ENCODE assay signal across 8 cellular contexts in genomic region chr2:163155279-163155883, GRCh38.
DNase-seq lines count a peak whose midpoint lies in the region; ATAC-seq and TF ChIP-seq lines count a peak whose summit lies in the region.

No MANE protein-coding gene starts in this region.

- no peaks in the 10 kb centered on the region for H3K4me1 Mint-ChIP-seq in activated CD4-positive, alpha-beta memory T cell treated with anti-CD3 and anti-CD28 coated beads, Interleukin-2, amount 10 ng/mL, durations not matched to agents 7 days and 5 days
- H3K4me1 Mint-ChIP-seq in activated T-cell treated with anti-CD3 and anti-CD28 coated beads, Interleukin-2, amount 50 U/mL, for 24 hours (ENCODE audit: low read depth): no peaks in the 10 kb centered on the region

- H3K36me3 Mint-ChIP-seq in activated CD4-positive, alpha-beta memory T cell treated with anti-CD3 and anti-CD28 coated beads, Interleukin-2, amount 10 ng/mL, durations not matched to agents 7 days and 5 days (ENCODE audit: low read depth): no peaks in the 10 kb centered on the region
- H3K36me3 Mint-ChIP-seq in activated T-cell treated with anti-CD3 and anti-CD28 coated beads, Interleukin-2, amount 50 U/mL, for 24 hours (ENCODE audit: low read depth): no peaks in the 10 kb centered on the region

- H3K36me3 ChIP-seq in esophagus muscularis mucosa: no peaks in the 10 kb centered on the region

- CTCF ChIA-PET in activated CD4-positive, alpha-beta memory T cell treated with anti-CD3 and anti-CD28 coated beads, Interleukin-2, amount 10 ng/mL, durations not matched to agents 7 days and 5 days (lab: Charles Lee): no interaction called here

- intact Hi-C loops in esophagus muscularis mucosa (cut with DNase I): no loop called here

- no peak for TF ChIP-seq EP300 in esophagus muscularis mucosa (IDR thresholded peaks at IDR 0.05)

- 48% methylated on average over 3 of the region's 3 CpGs for WGBS in esophagus muscularis mucosa

- no peak overlapping the region for H3K4me3 Mint-ChIP-seq in activated CD4-positive, alpha-beta memory T cell treated with anti-CD3 and anti-CD28 coated beads, Interleukin-2, amount 10 ng/mL, durations not matched to agents 7 days and 5 days
- no peak overlapping the region for H3K4me3 Mint-ChIP-seq in activated T-cell treated with anti-CD3 and anti-CD28 coated beads, Interleukin-2, amount 50 U/mL, for 24 hours

- no peak overlapping the region for H3K27ac ChIP-seq in esophagus muscularis mucosa (replicated peaks in 1 of 4)

- POLR2A ChIA-PET in activated CD4-positive, alpha-beta memory T cell treated with anti-CD3 and anti-CD28 coated beads, Interleukin-2, amount 10 ng/mL, durations not matched to agents 7 days and 5 days (lab: Charles Lee): no interaction called here

- TF ChIP-seq POLR2A in esophagus muscularis mucosa (IDR thresholded peaks at IDR 0.05; ENCODE audit: low read depth): no peak

- H3K27me3 ChIP-seq in esophagus muscularis mucosa: no peaks in the 10 kb centered on the region

- peak; percentile 49 to 61 (median 49) for TF ChIP-seq CTCF in esophagus muscularis mucosa (IDR thresholded peaks at IDR 0.05)

- no peaks in the 10 kb centered on the region for H3K9me3 ChIP-seq in esophagus muscularis mucosa

- no peaks in the 10 kb centered on the region for H3K9me3 Mint-ChIP-seq in activated CD4-positive, alpha-beta memory T cell treated with anti-CD3 and anti-CD28 coated beads, Interleukin-2, amount 10 ng/mL, durations not matched to agents 7 days and 5 days
- no peaks in the 10 kb centered on the region for H3K9me3 Mint-ChIP-seq in activated T-cell treated with anti-CD3 and anti-CD28 coated beads, Interleukin-2, amount 50 U/mL, for 24 hours

- H3K27ac Mint-ChIP-seq in activated CD4-positive, alpha-beta memory T cell treated with anti-CD3 and anti-CD28 coated beads, Interleukin-2, amount 10 ng/mL, durations not matched to agents 7 days and 5 days: no peak overlapping the region
- no peak overlapping the region for H3K27ac Mint-ChIP-seq in activated T-cell treated with anti-CD3 and anti-CD28 coated beads, Interleukin-2, amount 50 U/mL, for 24 hours

- H3K4me3 ChIP-seq in esophagus muscularis mucosa: no peak overlapping the region

- H3K27me3 Mint-ChIP-seq in activated CD4-positive, alpha-beta memory T cell treated with anti-CD3 and anti-CD28 coated beads, Interleukin-2, amount 10 ng/mL, durations not matched to agents 7 days and 5 days: no peaks in the 10 kb centered on the region
- no peaks in the 10 kb centered on the region for H3K27me3 Mint-ChIP-seq in activated T-cell treated with anti-CD3 and anti-CD28 coated beads, Interleukin-2, amount 50 U/mL, for 24 hours

- H3K4me1 ChIP-seq in esophagus muscularis mucosa: no peaks in the 10 kb centered on the region

- peak; percentile 93 for ATAC-seq in GM21515 (IDR thresholded peaks at IDR 0.05; ENCODE audit: unreplicated experiment)
- ATAC-seq in HG03575 (IDR thresholded peaks at IDR 0.05; ENCODE audit: extremely low read depth, insufficient number of reproducible peaks, low FRiP score, unreplicated experiment): peak; percentile 81

- DNase-seq in ELR (ENCODE audit: low read depth) (peak; percentile 63), OCI-M1 (lab: John Stamatoyannopoulos, UW) (peak; percentile 73), esophagus muscularis mucosa (ENCODE audit: extremely low spot score) (no peak), renal cortical epithelial cell (ENCODE audit: low read depth) (peak; percentile 58)
- no peak for DNase-seq in activated CD4-positive, alpha-beta memory T cell treated with anti-CD3 and anti-CD28 coated beads, Interleukin-2, amount 10 ng/mL, durations not matched to agents 7 days and 5 days
- no peak for DNase-seq in activated T-cell treated with anti-CD3 and anti-CD28 coated beads, Interleukin-2, amount 50 U/mL, for 24 hours

Comparison
In these comparisons a context has a peak if more than half of its experiments do, and no peak if none do; other contexts are left out.
1. DNase-seq: peak in ELR (single experiment), OCI-M1 (single experiment) and renal cortical epithelial cell (single experiment); none in esophagus muscularis mucosa (single experiment), activated CD4-positive, alpha-beta memory T cell treated with anti-CD3 and anti-CD28 coated beads, Interleukin-2, amount 10 ng/mL, durations not matched to agents 7 days and 5 days (single experiment) and activated T-cell treated with anti-CD3 and anti-CD28 coated beads, Interleukin-2, amount 50 U/mL, for 24 hours (single experiment).